Comparison of ENCODE assay signal across 8 cellular contexts in the genomic region with DNA sequence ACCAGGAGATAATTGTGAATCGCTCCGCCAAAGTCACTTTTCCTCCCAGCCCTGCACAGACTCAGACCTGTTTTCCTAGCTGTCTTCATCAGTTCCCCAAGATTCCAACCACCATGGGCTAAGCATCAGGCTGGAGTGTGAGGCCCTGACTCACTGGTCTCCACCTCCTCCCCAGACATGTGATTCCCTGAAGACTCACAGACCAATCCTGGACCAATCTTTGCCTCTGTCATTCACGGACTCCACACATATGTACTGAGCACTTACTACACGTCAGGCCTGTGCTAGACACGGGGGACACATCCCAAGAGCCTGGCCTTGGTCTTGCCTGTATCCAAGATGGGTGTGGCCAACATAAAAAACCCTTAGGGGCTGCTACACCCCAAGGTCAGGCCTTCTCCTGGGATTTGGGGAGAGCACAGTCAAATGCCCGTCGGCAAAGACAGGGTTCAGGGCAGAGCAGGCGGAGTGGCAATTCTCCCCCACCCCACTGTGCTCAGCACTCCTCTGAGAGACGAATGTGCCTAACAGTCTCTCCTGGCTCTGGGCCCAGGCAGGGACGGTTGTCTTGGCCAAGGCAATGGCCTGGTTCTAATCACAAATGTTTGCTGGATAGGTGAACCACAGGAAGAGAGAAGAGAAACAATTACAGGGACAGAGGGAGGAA. TPM values are rescaled to one million over a fixed set of nuclear protein-coding genes. Genes with fewer than 3 reads are reported as not detected.
DNase-seq lines count a peak whose midpoint lies in the region; ATAC-seq and TF ChIP-seq lines count a peak whose summit lies in the region.

No MANE protein-coding gene starts in this region.

- intact Hi-C loops in activated CD4-positive, alpha-beta T cell treated with anti-CD3 and anti-CD28 coated beads for 36 hours (cut with DNase I, micrococcal nuclease): loop anchor here in 1 of 2 experiments (1.0 kb wide), 1 partner anchor 14 kb away; no protein-coding TSS in a partner anchor

- H3K4me1 Mint-ChIP-seq in activated CD4-positive, alpha-beta T cell treated with anti-CD3 and anti-CD28 coated beads for 36 hours: peaks cover 99% of the 10 kb centered on the region
- H3K4me1 Mint-ChIP-seq in progenitor cell of endocrine pancreas (ENCODE audit: low read depth): peaks cover 20% of the 10 kb centered on the region

- POLR2A ChIA-PET in activated CD4-positive, alpha-beta T cell treated with anti-CD3 and anti-CD28 coated beads for 36 hours (lab: Charles Lee): interaction anchor here (1.8 kb wide), 1 partner anchor 14 kb away, joined by 9 read pairs; no protein-coding TSS in a partner anchor

- no peak for TF ChIP-seq CTCF in VCaP (conservative IDR thresholded peaks at IDR 0.05)
- no peak for TF ChIP-seq CTCF in fibroblast of villous mesenchyme (IDR thresholded peaks at IDR 0.05; ENCODE audit: insufficient read depth, low read depth, low read length)
- no peak for TF ChIP-seq CTCF in progenitor cell of endocrine pancreas (IDR thresholded peaks at IDR 0.05; ENCODE audit: unreplicated experiment)

- ATAC-seq in activated CD4-positive, alpha-beta T cell treated with anti-CD3 and anti-CD28 coated beads for 36 hours: peak; percentile 14
- no peak for ATAC-seq in GM21381 (IDR thresholded peaks at IDR 0.05; ENCODE audit: unreplicated experiment)

- no peak overlapping the region for H3K4me3 ChIP-seq in fibroblast of villous mesenchyme (ENCODE audit: low read depth, low read length)

- CTCF ChIA-PET in activated CD4-positive, alpha-beta T cell treated with anti-CD3 and anti-CD28 coated beads for 36 hours (lab: Charles Lee): interaction anchor here (3.6 kb wide), 1 partner anchor 16 kb away, joined by 11 read pairs; no protein-coding TSS in a partner anchor

- H3K27ac ChIP-seq in VCaP: peak overlapping the region; percentile 100

- H3K9me3 Mint-ChIP-seq in activated CD4-positive, alpha-beta T cell treated with anti-CD3 and anti-CD28 coated beads for 36 hours (ENCODE audit: low read depth): no peaks in the 10 kb centered on the region
- no peaks in the 10 kb centered on the region for H3K9me3 Mint-ChIP-seq in progenitor cell of endocrine pancreas (ENCODE audit: low read depth)

- H3K36me3 Mint-ChIP-seq in activated CD4-positive, alpha-beta T cell treated with anti-CD3 and anti-CD28 coated beads for 36 hours (ENCODE audit: low read depth): peaks cover 24% of the 10 kb centered on the region
- H3K36me3 Mint-ChIP-seq in progenitor cell of endocrine pancreas (ENCODE audit: insufficient read depth): no peaks in the 10 kb centered on the region

- peak overlapping the region; percentile 69 for H3K4me3 Mint-ChIP-seq in activated CD4-positive, alpha-beta T cell treated with anti-CD3 and anti-CD28 coated beads for 36 hours
- H3K4me3 Mint-ChIP-seq in progenitor cell of endocrine pancreas (ENCODE audit: low read depth): no peak overlapping the region

- H3K27ac Mint-ChIP-seq in activated CD4-positive, alpha-beta T cell treated with anti-CD3 and anti-CD28 coated beads for 36 hours: peak overlapping the region; percentile 92
- H3K27ac Mint-ChIP-seq in progenitor cell of endocrine pancreas: peak overlapping the region; percentile 76

- H3K27me3 Mint-ChIP-seq in activated CD4-positive, alpha-beta T cell treated with anti-CD3 and anti-CD28 coated beads for 36 hours: no peaks in the 10 kb centered on the region
- H3K27me3 Mint-ChIP-seq in progenitor cell of endocrine pancreas: no peaks in the 10 kb centered on the region

- peak; percentile 54 for DNase-seq in activated CD4-positive, alpha-beta T cell treated with anti-CD3 and anti-CD28 coated beads for 36 hours
- no peak for DNase-seq in activated CD4-positive, alpha-beta T cell treated with anti-CD3 and anti-CD28 coated beads, Interleukin-2, amount 50 U/mL, for 48 hours
- DNase-seq in fibroblast of villous mesenchyme (ENCODE audit: low read depth) (peak; percentile 93), progenitor cell of endocrine pancreas (ENCODE audit: low spot score, unreplicated experiment) (no peak), NOMO-1 treated with dmso at 0.1 percent for 144 hours (lab: John Stamatoyannopoulos, UW; ENCODE audit: unreplicated experiment) (no peak)
- DNase-seq in stimulated activated naive CD4-positive, alpha-beta T cell treated with Interleukin-2 at 50 U/mL for 16 hours (lab: John Stamatoyannopoulos, UW): no peak

RNA-seq across cellular contexts. Expression of a gene that starts 11.9 kb away (rescaled TPM):
- total RNA-seq in activated CD4-positive, alpha-beta T cell treated with anti-CD3 and anti-CD28 coated beads for 36 hours: 10 to 100 TPM; 56.2 to 58.4 TPM
- 15.5 and 16.4 TPM in 2 replicates for total RNA-seq in fibroblast of villous mesenchyme
- total RNA-seq in progenitor cell of endocrine pancreas: 48.2 and 54.1 TPM in 2 replicates

RNA-seq across cellular contexts. Expression of a gene that starts 31.2 kb away (rescaled TPM):
- total RNA-seq in activated CD4-positive, alpha-beta T cell treated with anti-CD3 and anti-CD28 coated beads for 36 hours: 10 to 100 TPM; 44.1 to 46.6 TPM
- total RNA-seq in fibroblast of villous mesenchyme (11.2 and 11.9 TPM in 2 replicates), progenitor cell of endocrine pancreas (34.0 and 37.7 TPM in 2 replicates)

RNA-seq across cellular contexts. Expression of a gene that starts 38.3 kb away (rescaled TPM):
- 1 to 10 TPM; 1.9 to 2.8 TPM for total RNA-seq in activated CD4-positive, alpha-beta T cell treated with anti-CD3 and anti-CD28 coated beads for 36 hours
- 2.6 and 3.5 TPM in 2 replicates for total RNA-seq in fibroblast of villous mesenchyme
- 3.4 and 3.6 TPM in 2 replicates for total RNA-seq in progenitor cell of endocrine pancreas

RNA-seq across cellular contexts. Expression of a gene that starts 52.0 kb away (rescaled TPM):
- 10 to 100 TPM; 14.9 to 20.7 TPM for total RNA-seq in activated CD4-positive, alpha-beta T cell treated with anti-CD3 and anti-CD28 coated beads for 36 hours
- 30.0 and 34.1 TPM in 2 replicates for total RNA-seq in fibroblast of villous mesenchyme
- 7.0 and 7.7 TPM in 2 replicates for total RNA-seq in progenitor cell of endocrine pancreas

Comparison
In these comparisons a context has a peak if more than half of its experiments do, and no peak if none do; other contexts are left out.
1. DNase-seq: peak in activated CD4-positive, alpha-beta T cell treated with anti-CD3 and anti-CD28 coated beads for 36 hours (single experiment) and fibroblast of villous mesenchyme (single experiment); none in activated CD4-positive, alpha-beta T cell treated with anti-CD3 and anti-CD28 coated beads, Interleukin-2, amount 50 U/mL, for 48 hours (0 of 2), progenitor cell of endocrine pancreas (single experiment), stimulated activated naive CD4-positive, alpha-beta T cell treated with Interleukin-2 at 50 U/mL for 16 hours (single experiment) and NOMO-1 treated with dmso at 0.1 percent for 144 hours (single experiment).